Comparison of ENCODE assay signal across 3 cellular contexts in the genomic region with DNA sequence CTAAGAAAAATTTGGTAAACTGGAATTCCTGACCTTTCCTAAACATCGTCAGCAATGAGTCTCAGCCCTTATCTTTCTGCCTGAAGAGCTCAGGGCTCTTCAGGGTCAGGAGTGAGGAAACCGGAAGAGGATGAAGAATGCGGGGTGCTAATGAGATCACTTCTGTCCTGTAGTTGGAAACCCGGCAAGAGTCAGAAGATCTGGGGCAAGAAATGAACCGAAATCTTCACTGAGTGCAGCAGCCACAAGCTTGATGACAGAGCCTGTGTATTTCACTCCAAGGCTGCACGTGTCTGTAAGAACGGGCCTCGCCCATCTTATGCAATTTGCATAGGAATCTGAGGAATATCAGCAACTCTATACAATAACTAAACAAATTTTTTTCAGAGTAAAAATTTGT.
TF ChIP-seq lines count a peak whose summit lies in the region.

No MANE protein-coding gene starts in this region.

TF ChIP-seq in liver, 16 proteins besides CTCF, POLR2A, EP300 and RAD21 (continued from another document):
- TF ChIP-seq NR2F2 (IDR thresholded peaks at IDR 0.05) (peak; percentile 70), HNF4A (conservative IDR thresholded peaks at IDR 0.05) (no peak), MAX (IDR thresholded peaks at IDR 0.05) (peak; percentile 22), GABPA (IDR thresholded peaks at IDR 0.05 in 1 of 2, conservative IDR thresholded peaks at IDR 0.05 in 1 of 2) (peak in 1 of 2 donors; percentile 33), YY1 (IDR thresholded peaks at IDR 0.05) (no peak)
TF ChIP-seq in liver: peak in this region for 4.

TF ChIP-seq in HepG2, 621 proteins besides CTCF, POLR2A, EP300 and RAD21 (continued from another document):
- no peak for TF ChIP-seq MNT (IDR thresholded peaks at IDR 0.05)
- no peak for TF ChIP-seq ZNF383 (CRISPR knock-in tag; IDR thresholded peaks at IDR 0.05; ENCODE audit: borderline replicate concordance)
- TF ChIP-seq SMARCC2 (IDR thresholded peaks at IDR 0.05) = no peak
- no peak for TF ChIP-seq ATF1 (CRISPR knock-in tag; IDR thresholded peaks at IDR 0.05)
- TF ChIP-seq MAFK (conservative IDR thresholded peaks at IDR 0.05 in 1 of 2, IDR thresholded peaks at IDR 0.05 in 1 of 2; ENCODE audit: low read length in 2 of 2) = no peak
- TF ChIP-seq, protein P1, sequence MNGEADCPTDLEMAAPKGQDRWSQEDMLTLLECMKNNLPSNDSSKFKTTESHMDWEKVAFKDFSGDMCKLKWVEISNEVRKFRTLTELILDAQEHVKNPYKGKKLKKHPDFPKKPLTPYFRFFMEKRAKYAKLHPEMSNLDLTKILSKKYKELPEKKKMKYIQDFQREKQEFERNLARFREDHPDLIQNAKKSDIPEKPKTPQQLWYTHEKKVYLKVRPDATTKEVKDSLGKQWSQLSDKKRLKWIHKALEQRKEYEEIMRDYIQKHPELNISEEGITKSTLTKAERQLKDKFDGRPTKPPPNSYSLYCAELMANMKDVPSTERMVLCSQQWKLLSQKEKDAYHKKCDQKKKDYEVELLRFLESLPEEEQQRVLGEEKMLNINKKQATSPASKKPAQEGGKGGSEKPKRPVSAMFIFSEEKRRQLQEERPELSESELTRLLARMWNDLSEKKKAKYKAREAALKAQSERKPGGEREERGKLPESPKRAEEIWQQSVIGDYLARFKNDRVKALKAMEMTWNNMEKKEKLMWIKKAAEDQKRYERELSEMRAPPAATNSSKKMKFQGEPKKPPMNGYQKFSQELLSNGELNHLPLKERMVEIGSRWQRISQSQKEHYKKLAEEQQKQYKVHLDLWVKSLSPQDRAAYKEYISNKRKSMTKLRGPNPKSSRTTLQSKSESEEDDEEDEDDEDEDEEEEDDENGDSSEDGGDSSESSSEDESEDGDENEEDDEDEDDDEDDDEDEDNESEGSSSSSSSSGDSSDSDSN (CRISPR knock-in tag; IDR thresholded peaks at IDR 0.05) = no peak
- no peak for TF ChIP-seq ZNF577 (CRISPR knock-in tag; IDR thresholded peaks at IDR 0.05; ENCODE audit: borderline replicate concordance, low read depth)
- no peak for TF ChIP-seq SAFB2 (CRISPR knock-in tag; IDR thresholded peaks at IDR 0.05; ENCODE audit: borderline replicate concordance, low read depth)
- no peak for TF ChIP-seq ZNF20 (CRISPR knock-in tag; IDR thresholded peaks at IDR 0.05)
- TF ChIP-seq SNAPC2 (CRISPR knock-in tag; IDR thresholded peaks at IDR 0.05) = no peak
- no peak for TF ChIP-seq ZSCAN12 (CRISPR knock-in tag; IDR thresholded peaks at IDR 0.05)
- no peak for TF ChIP-seq ZNF550 (CRISPR knock-in tag; IDR thresholded peaks at IDR 0.05; ENCODE audit: borderline replicate concordance)
- no peak for TF ChIP-seq FOXA3 (CRISPR knock-in tag; IDR thresholded peaks at IDR 0.05)
- TF ChIP-seq RFX1 (IDR thresholded peaks at IDR 0.05) = no peak
TF ChIP-seq in HepG2: peak in this region for 0.

TF ChIP-seq in WTC11, 78 proteins besides CTCF, POLR2A, EP300 and RAD21:
- TF ChIP-seq, protein P2, sequence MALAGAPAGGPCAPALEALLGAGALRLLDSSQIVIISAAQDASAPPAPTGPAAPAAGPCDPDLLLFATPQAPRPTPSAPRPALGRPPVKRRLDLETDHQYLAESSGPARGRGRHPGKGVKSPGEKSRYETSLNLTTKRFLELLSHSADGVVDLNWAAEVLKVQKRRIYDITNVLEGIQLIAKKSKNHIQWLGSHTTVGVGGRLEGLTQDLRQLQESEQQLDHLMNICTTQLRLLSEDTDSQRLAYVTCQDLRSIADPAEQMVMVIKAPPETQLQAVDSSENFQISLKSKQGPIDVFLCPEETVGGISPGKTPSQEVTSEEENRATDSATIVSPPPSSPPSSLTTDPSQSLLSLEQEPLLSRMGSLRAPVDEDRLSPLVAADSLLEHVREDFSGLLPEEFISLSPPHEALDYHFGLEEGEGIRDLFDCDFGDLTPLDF (CRISPR knock-in tag; IDR thresholded peaks at IDR 0.05) = no peak
- TF ChIP-seq JAZF1 (CRISPR knock-in tag; IDR thresholded peaks at IDR 0.05) (no peak), HMGA2 (CRISPR knock-in tag; IDR thresholded peaks at IDR 0.05) (no peak), SMAD4 (CRISPR knock-in tag; IDR thresholded peaks at IDR 0.05) (no peak), TP53 (CRISPR knock-in tag; IDR thresholded peaks at IDR 0.05) (no peak), AR (CRISPR knock-in tag; IDR thresholded peaks at IDR 0.05) (no peak), NR1H2 (CRISPR knock-in tag; IDR thresholded peaks at IDR 0.05) (no peak), ESRRA (CRISPR knock-in tag; IDR thresholded peaks at IDR 0.05; ENCODE audit: borderline replicate concordance) (no peak), FOXP4 (CRISPR knock-in tag; IDR thresholded peaks at IDR 0.05) (no peak), ELF4 (CRISPR knock-in tag; IDR thresholded peaks at IDR 0.05; ENCODE audit: low read depth) (no peak)
- TF ChIP-seq, protein P3, sequence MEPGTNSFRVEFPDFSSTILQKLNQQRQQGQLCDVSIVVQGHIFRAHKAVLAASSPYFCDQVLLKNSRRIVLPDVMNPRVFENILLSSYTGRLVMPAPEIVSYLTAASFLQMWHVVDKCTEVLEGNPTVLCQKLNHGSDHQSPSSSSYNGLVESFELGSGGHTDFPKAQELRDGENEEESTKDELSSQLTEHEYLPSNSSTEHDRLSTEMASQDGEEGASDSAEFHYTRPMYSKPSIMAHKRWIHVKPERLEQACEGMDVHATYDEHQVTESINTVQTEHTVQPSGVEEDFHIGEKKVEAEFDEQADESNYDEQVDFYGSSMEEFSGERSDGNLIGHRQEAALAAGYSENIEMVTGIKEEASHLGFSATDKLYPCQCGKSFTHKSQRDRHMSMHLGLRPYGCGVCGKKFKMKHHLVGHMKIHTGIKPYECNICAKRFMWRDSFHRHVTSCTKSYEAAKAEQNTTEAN (CRISPR knock-in tag; IDR thresholded peaks at IDR 0.05) = no peak
